ENCODE assay signal across 2 cellular contexts in the genomic region with DNA sequence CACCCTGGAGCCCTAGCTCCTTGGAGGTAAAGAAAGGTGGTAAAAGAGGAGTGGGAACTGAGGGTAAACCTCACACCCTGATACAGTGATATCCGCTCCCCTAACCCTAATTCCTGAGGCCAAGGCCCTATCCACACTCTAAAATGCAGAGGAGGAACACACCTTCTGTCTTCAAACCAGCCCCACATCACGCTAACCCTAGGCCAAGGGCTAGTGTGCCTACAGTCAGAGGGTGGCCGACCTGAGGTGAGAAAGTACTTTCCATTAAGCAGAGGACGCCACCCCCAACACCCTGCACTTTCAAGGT.
TF ChIP-seq lines count a peak whose summit lies in the region.

No MANE protein-coding gene starts in this region.

TF ChIP-seq in H1, 55 proteins besides CTCF, POLR2A, EP300 and RAD21:
- TF ChIP-seq RFX5 (IDR thresholded peaks at IDR 0.05; ENCODE audit: borderline replicate concordance, low read depth, low read length) (no peak), EGR1 (IDR thresholded peaks at IDR 0.05; ENCODE audit: borderline replicate concordance, low read depth, low read length) (no peak), JUND (IDR thresholded peaks at IDR 0.05; ENCODE audit: low read length) (no peak), RNF2 (IDR thresholded peaks at IDR 0.05; ENCODE audit: borderline replicate concordance, low read depth, low read length, missing control alignments, poor library complexity, severe bottlenecking) (no peak), GTF2F1 (IDR thresholded peaks at IDR 0.05; ENCODE audit: borderline replicate concordance, low read depth, low read length) (no peak), BCL11A (IDR thresholded peaks at IDR 0.05; ENCODE audit: low read depth in 2 of 2, low read length in 2 of 2) (no peak), CHD2 (IDR thresholded peaks at IDR 0.05; ENCODE audit: low read length) (no peak), EZH2 (IDR thresholded peaks at IDR 0.05; ENCODE audit: low read depth, low read length, severe bottlenecking) (no peak), BACH1 (IDR thresholded peaks at IDR 0.05; ENCODE audit: low read length) (no peak), HDAC2 (IDR thresholded peaks at IDR 0.05; ENCODE audit: borderline replicate concordance in 1 of 2, low read depth in 2 of 2, low read length in 2 of 2) (no peak), RBBP5 (IDR thresholded peaks at IDR 0.05; ENCODE audit: borderline replicate concordance, low read depth, low read length) (no peak), MAFK (IDR thresholded peaks at IDR 0.05; ENCODE audit: low read depth, low read length) (no peak)
- TF ChIP-seq, protein P1, sequence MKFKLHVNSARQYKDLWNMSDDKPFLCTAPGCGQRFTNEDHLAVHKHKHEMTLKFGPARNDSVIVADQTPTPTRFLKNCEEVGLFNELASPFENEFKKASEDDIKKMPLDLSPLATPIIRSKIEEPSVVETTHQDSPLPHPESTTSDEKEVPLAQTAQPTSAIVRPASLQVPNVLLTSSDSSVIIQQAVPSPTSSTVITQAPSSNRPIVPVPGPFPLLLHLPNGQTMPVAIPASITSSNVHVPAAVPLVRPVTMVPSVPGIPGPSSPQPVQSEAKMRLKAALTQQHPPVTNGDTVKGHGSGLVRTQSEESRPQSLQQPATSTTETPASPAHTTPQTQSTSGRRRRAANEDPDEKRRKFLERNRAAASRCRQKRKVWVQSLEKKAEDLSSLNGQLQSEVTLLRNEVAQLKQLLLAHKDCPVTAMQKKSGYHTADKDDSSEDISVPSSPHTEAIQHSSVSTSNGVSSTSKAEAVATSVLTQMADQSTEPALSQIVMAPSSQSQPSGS (IDR thresholded peaks at IDR 0.05; ENCODE audit: low read length), result no peak

TF ChIP-seq in neural cell, 6 proteins besides CTCF, POLR2A, EP300 and RAD21:
- TF ChIP-seq EZH2 (IDR thresholded peaks at IDR 0.05; ENCODE audit: borderline replicate concordance, insufficient read depth, low read length, poor library complexity, severe bottlenecking), result no peak
- TF ChIP-seq, protein P2, sequence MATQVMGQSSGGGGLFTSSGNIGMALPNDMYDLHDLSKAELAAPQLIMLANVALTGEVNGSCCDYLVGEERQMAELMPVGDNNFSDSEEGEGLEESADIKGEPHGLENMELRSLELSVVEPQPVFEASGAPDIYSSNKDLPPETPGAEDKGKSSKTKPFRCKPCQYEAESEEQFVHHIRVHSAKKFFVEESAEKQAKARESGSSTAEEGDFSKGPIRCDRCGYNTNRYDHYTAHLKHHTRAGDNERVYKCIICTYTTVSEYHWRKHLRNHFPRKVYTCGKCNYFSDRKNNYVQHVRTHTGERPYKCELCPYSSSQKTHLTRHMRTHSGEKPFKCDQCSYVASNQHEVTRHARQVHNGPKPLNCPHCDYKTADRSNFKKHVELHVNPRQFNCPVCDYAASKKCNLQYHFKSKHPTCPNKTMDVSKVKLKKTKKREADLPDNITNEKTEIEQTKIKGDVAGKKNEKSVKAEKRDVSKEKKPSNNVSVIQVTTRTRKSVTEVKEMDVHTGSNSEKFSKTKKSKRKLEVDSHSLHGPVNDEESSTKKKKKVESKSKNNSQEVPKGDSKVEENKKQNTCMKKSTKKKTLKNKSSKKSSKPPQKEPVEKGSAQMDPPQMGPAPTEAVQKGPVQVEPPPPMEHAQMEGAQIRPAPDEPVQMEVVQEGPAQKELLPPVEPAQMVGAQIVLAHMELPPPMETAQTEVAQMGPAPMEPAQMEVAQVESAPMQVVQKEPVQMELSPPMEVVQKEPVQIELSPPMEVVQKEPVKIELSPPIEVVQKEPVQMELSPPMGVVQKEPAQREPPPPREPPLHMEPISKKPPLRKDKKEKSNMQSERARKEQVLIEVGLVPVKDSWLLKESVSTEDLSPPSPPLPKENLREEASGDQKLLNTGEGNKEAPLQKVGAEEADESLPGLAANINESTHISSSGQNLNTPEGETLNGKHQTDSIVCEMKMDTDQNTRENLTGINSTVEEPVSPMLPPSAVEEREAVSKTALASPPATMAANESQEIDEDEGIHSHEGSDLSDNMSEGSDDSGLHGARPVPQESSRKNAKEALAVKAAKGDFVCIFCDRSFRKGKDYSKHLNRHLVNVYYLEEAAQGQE (IDR thresholded peaks at IDR 0.05; ENCODE audit: borderline replicate concordance), result no peak
- no peak for TF ChIP-seq TAF1 (IDR thresholded peaks at IDR 0.05; ENCODE audit: low read depth)
- no peak for TF ChIP-seq SMC3 (conservative IDR thresholded peaks at IDR 0.05; ENCODE audit: poor library complexity)
- TF ChIP-seq POLR2AphosphoS5 (IDR thresholded peaks at IDR 0.05), result no peak
- TF ChIP-seq MXI1 (conservative IDR thresholded peaks at IDR 0.05; ENCODE audit: poor library complexity, severe bottlenecking), result no peak
